8 cellular contexts compared by ENCODE assay signal in genomic region chr2:48315847-48316194, GRCh38. TPM values are rescaled to one million over a fixed set of nuclear protein-coding genes. Genes with fewer than 3 reads are reported as not detected.
DNase-seq lines count a peak whose midpoint lies in the region; ATAC-seq lines count a peak whose summit lies in the region.

No MANE protein-coding gene starts in this region.

- peak overlapping the region; percentile 76 for H3K4me3 ChIP-seq in HAP-1
- H3K4me3 ChIP-seq in skeletal muscle tissue (ENCODE audit: low read length in 3 of 3) = peak overlapping the region; percentile 83 to 97 (median 96)

- no peaks in the 10 kb centered on the region for H3K9me3 ChIP-seq in HAP-1
- no peaks in the 10 kb centered on the region for H3K9me3 ChIP-seq in skeletal muscle tissue (ENCODE audit: control insufficient read depth in 3 of 3, low read length in 3 of 3)

- peak overlapping the region; percentile 93 for H3K4me3 Mint-ChIP-seq in activated T-helper 1 cell treated with anti-CD3 and anti-CD28 coated beads, Interleukin-12 subunit alpha, Interleukin-12 subunit beta, Interleukin-2, Interleukin-4 antibody, amounts not matched to agents 30 ng/mL and 10 ng/mL and 1 ng/mL, durations not matched to agents 14 hours and 24 hours and 36 hours

- peaks cover 44% of the 10 kb centered on the region for H3K4me1 Mint-ChIP-seq in activated T-helper 1 cell treated with anti-CD3 and anti-CD28 coated beads, Interleukin-12 subunit alpha, Interleukin-12 subunit beta, Interleukin-2, Interleukin-4 antibody, amounts not matched to agents 30 ng/mL and 10 ng/mL and 1 ng/mL, durations not matched to agents 14 hours and 24 hours and 36 hours (ENCODE audit: low read depth)

- ATAC-seq in activated CD4-positive, CD25-positive, alpha-beta regulatory T cell treated with anti-CD3 and anti-CD28 coated beads, Interleukin-2, amount 50 U/mL, for 24 hours = no peak
- no peak for ATAC-seq in GM19328 (IDR thresholded peaks at IDR 0.05; ENCODE audit: unreplicated experiment)

- DNase-seq in GM03348 (ENCODE audit: low spot score) (peak; percentile 3), HAP-1 (ENCODE audit: low spot score in 2 of 2) (peak; percentile 61 to 70), NCI-H748 (lab: John Stamatoyannopoulos, UW; ENCODE audit: unreplicated experiment) (peak; percentile 61), head of caudate nucleus (peak in 35 of 42 donors; percentile 11 to 81 (median 45))
- DNase-seq in activated T-helper 1 cell treated with anti-CD3 and anti-CD28 coated beads, Interleukin-12 subunit alpha, Interleukin-12 subunit beta, Interleukin-2, Interleukin-4 antibody, amounts not matched to agents 30 ng/mL and 10 ng/mL and 1 ng/mL, durations not matched to agents 14 hours and 24 hours and 36 hours (ENCODE audit: low spot score) = peak; percentile 31

- peaks cover 13% of the 10 kb centered on the region; the same call in 1 of the 2 replicates for H3K4me1 ChIP-seq in HAP-1
- H3K4me1 ChIP-seq in skeletal muscle tissue (ENCODE audit: control insufficient read depth in 3 of 3, insufficient read depth in 3 of 3, low read length in 3 of 3) = peaks cover 9 to 18% (median 16%) of the 10 kb centered on the region in 3 donors

- H3K36me3 ChIP-seq in HAP-1 (replicated peaks) (no peaks in the 10 kb centered on the region), skeletal muscle tissue (ENCODE audit: control insufficient read depth in 3 of 3, insufficient read depth in 3 of 3, low read length in 3 of 3) (no peaks in the 10 kb centered on the region)

- H3K27ac Mint-ChIP-seq in activated T-helper 1 cell treated with anti-CD3 and anti-CD28 coated beads, Interleukin-12 subunit alpha, Interleukin-12 subunit beta, Interleukin-2, Interleukin-4 antibody, amounts not matched to agents 30 ng/mL and 10 ng/mL and 1 ng/mL, durations not matched to agents 14 hours and 24 hours and 36 hours = peak overlapping the region; percentile 95

- no peaks in the 10 kb centered on the region for H3K27me3 Mint-ChIP-seq in activated T-helper 1 cell treated with anti-CD3 and anti-CD28 coated beads, Interleukin-12 subunit alpha, Interleukin-12 subunit beta, Interleukin-2, Interleukin-4 antibody, amounts not matched to agents 30 ng/mL and 10 ng/mL and 1 ng/mL, durations not matched to agents 14 hours and 24 hours and 36 hours (ENCODE audit: insufficient read depth)

- peak overlapping the region; percentile 99 for H3K27ac ChIP-seq in skeletal muscle tissue (ENCODE audit: low read depth, low read length)

- peaks cover 2% of the 10 kb centered on the region for H3K9me3 Mint-ChIP-seq in activated T-helper 1 cell treated with anti-CD3 and anti-CD28 coated beads, Interleukin-12 subunit alpha, Interleukin-12 subunit beta, Interleukin-2, Interleukin-4 antibody, amounts not matched to agents 30 ng/mL and 10 ng/mL and 1 ng/mL, durations not matched to agents 14 hours and 24 hours and 36 hours

- intact Hi-C loops in activated T-helper 1 cell treated with anti-CD3 and anti-CD28 coated beads, Interleukin-12 subunit alpha, Interleukin-12 subunit beta, Interleukin-2, Interleukin-4 antibody, amounts not matched to agents 30 ng/mL and 10 ng/mL and 1 ng/mL, durations not matched to agents 14 hours and 24 hours and 36 hours (cut with micrococcal nuclease) = loop anchor here (1.0 kb wide), 2 partner anchors 13 to 41 kb away; no protein-coding TSS in a partner anchor
- intact Hi-C loops in head of caudate nucleus (cut with DNase I) = no loop called here

- H3K36me3 Mint-ChIP-seq in activated T-helper 1 cell treated with anti-CD3 and anti-CD28 coated beads, Interleukin-12 subunit alpha, Interleukin-12 subunit beta, Interleukin-2, Interleukin-4 antibody, amounts not matched to agents 30 ng/mL and 10 ng/mL and 1 ng/mL, durations not matched to agents 14 hours and 24 hours and 36 hours (ENCODE audit: low read depth) = peaks cover 14% of the 10 kb centered on the region

- H3K27me3 ChIP-seq in HAP-1 (ENCODE audit: low read depth) (no peaks in the 10 kb centered on the region), skeletal muscle tissue (ENCODE audit: control insufficient read depth in 3 of 3, insufficient read depth in 3 of 3, low read length in 3 of 3) (no peaks in the 10 kb centered on the region)

- in situ Hi-C loops in HAP-1 (cut with MboI; ENCODE audit: low sequenced_read_pairs) = no loop called here

- H3K9ac ChIP-seq in skeletal muscle tissue (ENCODE audit: low read depth in 1 of 3, low read length in 3 of 3) = peak overlapping the region; percentile 98 to 99 (median 99)

RNA-seq across cellular contexts. Expression of gene FOXN2, which starts 1.3 kb away (rescaled TPM):
- 55.7 TPM in 2 replicates for total RNA-seq in activated T-helper 1 cell treated with anti-CD3 and anti-CD28 coated beads, Interleukin-12 subunit alpha, Interleukin-12 subunit beta, Interleukin-2, Interleukin-4 antibody, amounts not matched to agents 30 ng/mL and 10 ng/mL and 1 ng/mL, durations not matched to agents 14 hours and 24 hours and 36 hours
- total RNA-seq in skeletal muscle tissue = 34.4 TPM

Comparison
In these comparisons a context has a peak if more than half of its experiments do, and no peak if none do; other contexts are left out.
1. DNase-seq: peak in every context shown above with its lines; median percentile 66 in HAP-1; 61 in NCI-H748; 45 in head of caudate nucleus; 31 in activated T-helper 1 cell treated with anti-CD3 and anti-CD28 coated beads, Interleukin-12 subunit alpha, Interleukin-12 subunit beta, Interleukin-2, Interleukin-4 antibody, amounts not matched to agents 30 ng/mL and 10 ng/mL and 1 ng/mL, durations not matched to agents 14 hours and 24 hours and 36 hours; 3 in GM03348.